Comparison of ENCODE assay signal across 17 cellular contexts in genomic region chr1:92857817-92858216, GRCh38. TPM values are rescaled to one million over a fixed set of nuclear protein-coding genes. Genes with fewer than 3 reads are reported as not detected.
DNase-seq lines count a peak whose midpoint lies in the region; ATAC-seq, FAIRE-seq and TF ChIP-seq lines count a peak whose summit lies in the region.
"Had no signal": no experiment of that assay in that cellular context is flagged by ENCODE, and none has a peak within 500 bp of the region (broad histone marks: within the 10 kb centered on the region; RNA-seq: fewer than 3 reads in every experiment).

No MANE protein-coding gene starts in this region.

- 25% methylated on average over 5 of the region's 5 CpGs for WGBS in K562 (ENCODE audit: insufficient coverage, low coverage, missing lambda C conversion rate)
- 18 to 63% (median 47%) methylated on average over 5 of the region's 5 CpGs for WGBS in small intestine, 3 donors

- no peak for FAIRE-seq in K562 (lab: Jason Lieb, UNC)
- peak; percentile 44 for FAIRE-seq in small intestine (lab: Jason Lieb, UNC)
- FAIRE-seq: GM18507 had no signal

- no peak for DNase-seq in K562 (ENCODE audit: extremely low read depth in 1 of 4, low spot score in 3 of 4)
- peak in 1 of 3 donors; percentile 39 for DNase-seq in mucosa of descending colon
- DNase-seq in small intestine, result peak; percentile 95
- DNase-seq in HEK293T (ENCODE audit: extremely low spot score), result no peak
- no peak for DNase-seq in activated T-cell treated with anti-CD3 and anti-CD28 coated beads, Interleukin-2, amount 50 U/mL, for 48 hours
- DNase-seq: 8988T; CD4-positive, alpha-beta memory T cell; DMS153; DMS79; GDM1; GM23248 had no signal

- no peak for TF ChIP-seq EP300 in K562 (IDR thresholded peaks at IDR 0.05; ENCODE audit: low read length)

- H3K4me3 ChIP-seq in K562, result no peak overlapping the region
- H3K4me3 ChIP-seq in duodenal mucosa (ENCODE audit: low read depth in 1 of 2, low read length in 2 of 2), result no peak overlapping the region
- H3K4me3 ChIP-seq in mucosa of descending colon, result no peak overlapping the region
- no peak overlapping the region for H3K4me3 ChIP-seq in small intestine (ENCODE audit: low read depth in 1 of 2, low read length in 2 of 2)
- H3K4me3 ChIP-seq: BLaER1, GM23248, HAP-1 had no signal

- POLR2A ChIA-PET in K562 (lab: Yijun Ruan, JAX), result interaction anchor here (0.8 kb wide), 1 partner anchor 8 kb away, joined by 4 read pairs; no protein-coding TSS in a partner anchor
- POLR2A ChIA-PET in HEK293T (lab: Yijun Ruan, JAX), result no interaction called here

- intact Hi-C loops in K562 (cut with micrococcal nuclease) (loop anchor here (2.0 kb wide), 1 partner anchor 205 kb away; no protein-coding TSS in a partner anchor), mucosa of descending colon (cut with DNase I, micrococcal nuclease) (loop anchor here (2.0 kb wide), 2 partner anchors 135 to 137 kb away; no protein-coding TSS in a partner anchor)

- no peak for TF ChIP-seq RAD21 in K562 (CRISPR knock-in tag; conservative IDR thresholded peaks at IDR 0.05 in 1 of 2, IDR thresholded peaks at IDR 0.05 in 1 of 2)

- TF ChIP-seq CTCF in K562 (IDR thresholded peaks at IDR 0.05 in 2 of 3, conservative IDR thresholded peaks at IDR 0.05 in 1 of 3; ENCODE audit: insufficient read depth in 2 of 3, low read depth in 1 of 3, low read length in 3 of 3) (no peak), mucosa of descending colon (IDR thresholded peaks at IDR 0.05) (no peak)

- no peaks in the 10 kb centered on the region for H3K9me1 ChIP-seq in K562 (ENCODE audit: control insufficient read depth, insufficient read depth, low read length)

- H3K27ac ChIP-seq in K562 (ENCODE audit: extremely low read depth, low read depth, low read length) (no peak overlapping the region), duodenal mucosa (ENCODE audit: low read depth, low read length) (no peak overlapping the region), small intestine (ENCODE audit: low read depth in 1 of 2, low read length in 1 of 2) (peak overlapping the region; percentile 52 to 60)
- H3K27ac ChIP-seq: BLaER1, GM23248 had no signal

- no peak overlapping the region for H3K4me2 ChIP-seq in K562 (ENCODE audit: insufficient read depth, low read length)
- H3K4me2 ChIP-seq: BLaER1 had no signal

- no TSS peak for BruUV-seq in K562 (replicated peaks; lab: Mats Ljungman, UMichigan)

- no peaks in the 10 kb centered on the region for H3K36me3 ChIP-seq in K562 (ENCODE audit: control insufficient read depth, insufficient read depth, low read length)
- no peaks in the 10 kb centered on the region for H3K36me3 ChIP-seq in duodenal mucosa (ENCODE audit: control insufficient read depth in 1 of 2, insufficient read depth in 2 of 2, low read length in 2 of 2)
- no peaks in the 10 kb centered on the region for H3K36me3 ChIP-seq in mucosa of descending colon (ENCODE audit: low read depth)
- no peaks in the 10 kb centered on the region for H3K36me3 ChIP-seq in small intestine (ENCODE audit: control insufficient read depth in 2 of 2, insufficient read depth in 2 of 2, low read length in 2 of 2)
- H3K36me3 ChIP-seq: BLaER1, HAP-1 had no signal

- H3K27me3 ChIP-seq in K562 (ENCODE audit: control insufficient read depth in 2 of 2, insufficient read depth in 2 of 2, low read length in 2 of 2) (no peaks in the 10 kb centered on the region), duodenal mucosa (ENCODE audit: control insufficient read depth in 1 of 2, insufficient read depth in 2 of 2, low read length in 2 of 2) (no peaks in the 10 kb centered on the region), small intestine (ENCODE audit: control insufficient read depth in 2 of 2, insufficient read depth in 2 of 2, low read length in 2 of 2) (no peaks in the 10 kb centered on the region)
- H3K27me3 ChIP-seq: BLaER1 had no signal

- H3K79me2 ChIP-seq in K562 (ENCODE audit: control insufficient read depth, insufficient read depth, low read length), result no peaks in the 10 kb centered on the region

- ATAC-seq in K562, result 0 out of 3 replicates have a peak, but pooled peaks have one; percentile 9
- peak; percentile 77 for ATAC-seq in mucosa of descending colon
- no peak for ATAC-seq in GM18870 (IDR thresholded peaks at IDR 0.05; ENCODE audit: unreplicated experiment)
- no peak for ATAC-seq in HG02610 (IDR thresholded peaks at IDR 0.05; ENCODE audit: unreplicated experiment)

- H3K4me1 ChIP-seq in K562 (replicated peaks in 1 of 2; ENCODE audit: control insufficient read depth in 2 of 2, insufficient read depth in 2 of 2, low read length in 2 of 2) (peaks cover under 1 to 7% of the 10 kb centered on the region in 2 experiments; a peak in 3 of 5 replicates), duodenal mucosa (ENCODE audit: control insufficient read depth in 1 of 2, insufficient read depth in 2 of 2, low read length in 2 of 2) (peaks cover 21 to 26% of the 10 kb centered on the region in 2 donors), mucosa of descending colon (ENCODE audit: low read depth) (peaks cover 3% of the 10 kb centered on the region), small intestine (ENCODE audit: control insufficient read depth in 2 of 2, insufficient read depth in 1 of 2, low read depth in 1 of 2, low read length in 1 of 2) (peaks cover 0 to 2% of the 10 kb centered on the region in 2 donors)

- no peak for TF ChIP-seq POLR2A in K562 (conservative IDR thresholded peaks at IDR 0.05)

- in situ Hi-C loops in K562 (cut with MboI), result loop anchor here (25.0 kb wide), 1 partner anchor 1004 kb away; no protein-coding TSS in a partner anchor

- H3K9ac ChIP-seq in K562 (ENCODE audit: insufficient read depth in 1 of 2, low read depth in 2 of 2, low read length in 2 of 2) (no peak overlapping the region), duodenal mucosa (ENCODE audit: low read depth in 1 of 2, low read length in 2 of 2) (peak overlapping the region; percentile 19 to 40)
- H3K9ac ChIP-seq: BLaER1, GM23248 had no signal

- CTCF ChIA-PET in K562 (lab: Yijun Ruan, JAX; ENCODE audit: low intra/inter-chr PET ratio), result interaction anchor here (1.1 to 6.7 kb wide), 5 partner anchors 102 to 204 kb away, joined by 4 to 125 read pairs (median 36); partner anchors contain the start of gene DIPK1A
- CTCF ChIA-PET in HEK293T (lab: Yijun Ruan, JAX), result interaction anchor here (0.6 to 2.6 kb wide), 7 partner anchors 30 to 204 kb away, joined by 3 to 55 read pairs (median 3); no protein-coding TSS in a partner anchor

- H3K9me3 ChIP-seq in K562 (replicated peaks; ENCODE audit: control insufficient read depth, insufficient read depth, low read depth, low read length) (no peaks in the 10 kb centered on the region), duodenal mucosa (ENCODE audit: control insufficient read depth in 1 of 2, low read length in 2 of 2) (no peaks in the 10 kb centered on the region), mucosa of descending colon (no peaks in the 10 kb centered on the region), small intestine (ENCODE audit: control insufficient read depth, low read depth) (no peaks in the 10 kb centered on the region)
- H3K9me3 ChIP-seq: HAP-1 had no signal

- H4K20me1 ChIP-seq in K562 (replicated peaks; ENCODE audit: control insufficient read depth, insufficient read depth, low read length), result no peaks in the 10 kb centered on the region
- H4K20me1 ChIP-seq: BLaER1 had no signal

- H2AFZ ChIP-seq in K562 (ENCODE audit: low read depth, low read length), result no peak overlapping the region
- H2AFZ ChIP-seq: GM23248 had no signal

TF ChIP-seq in HEK293T, 16 proteins besides CTCF, POLR2A, EP300 and RAD21 (continues in another document):
- TF ChIP-seq CTBP1 (IDR thresholded peaks at IDR 0.05; ENCODE audit: borderline replicate concordance) (no peak), FOXK2 (IDR thresholded peaks at IDR 0.05) (no peak), FOXM1 (IDR thresholded peaks at IDR 0.05; ENCODE audit: borderline replicate concordance) (no peak), ARNT (IDR thresholded peaks at IDR 0.05) (no peak), L3MBTL2 (conservative IDR thresholded peaks at IDR 0.05) (no peak), BHLHE40 (IDR thresholded peaks at IDR 0.05; ENCODE audit: borderline replicate concordance) (no peak), PKNOX1 (IDR thresholded peaks at IDR 0.05) (no peak), ZNF384 (IDR thresholded peaks at IDR 0.05) (no peak), NFRKB (IDR thresholded peaks at IDR 0.05) (no peak), LEF1 (IDR thresholded peaks at IDR 0.05; ENCODE audit: borderline replicate concordance) (no peak), SP1 (IDR thresholded peaks at IDR 0.05) (no peak), SUZ12 (IDR thresholded peaks at IDR 0.05) (no peak), ELF4 (IDR thresholded peaks at IDR 0.05) (no peak), FOXA1 (IDR thresholded peaks at IDR 0.05) (no peak)

RNA-seq across cellular contexts. Expression of gene RPL5, which starts 26.0 kb away (rescaled TPM):
- total RNA-seq in K562 (2011; cell fraction: chromatin; rRNA removed; ENCODE audit: low replicate concordance), result 274 and 687 TPM in 2 replicates
- 312 and 315 TPM in 2 replicates for total RNA-seq in K562 (2011; cell fraction: nucleolus; rRNA removed)
- 523 and 836 TPM in 2 replicates for total RNA-seq in K562 (2011; cell fraction: nucleoplasm; rRNA removed)
- total RNA-seq in K562 (2014; rRNA removed), result 2,174 and 2,757 TPM in 2 replicates
- total RNA-seq in K562 (2014; rRNA removed; fragmentation: Illumina TruSeq; extraction: Trizol), result 2,454 and 2,710 TPM in 2 replicates
- 2,022 and 2,169 TPM in 2 replicates for total RNA-seq in K562 (2015; rRNA removed; fragmentation: Illumina TruSeq; extraction: Trizol)
- total RNA-seq in K562 (2021), result 1,467 and 1,545 TPM in 2 replicates
- 3,458 and 3,699 TPM in 2 replicates for polyA plus RNA-seq in K562 (2011; rRNA removed)
- 1,347 and 2,415 TPM in 2 replicates for polyA plus RNA-seq in K562 (2011; cell fraction: cytosol; rRNA removed)
- 535 and 1,090 TPM in 2 replicates for polyA plus RNA-seq in K562 (2011; cell fraction: nucleus; rRNA removed)
- polyA plus RNA-seq in K562 (2012), result 2,779 and 3,498 TPM in 2 replicates
- polyA plus RNA-seq in K562 (2014; fragmentation: Illumina TruSeq; extraction: Trizol), result 1,939 and 2,002 TPM in 2 replicates
- polyA plus RNA-seq in K562 (2014; fragmentation: Nextera tagmentation; extraction: Ambion mirVana), result 1,000 to 10,000 TPM; 4,024 to 4,252 TPM
- polyA plus RNA-seq in K562 (2014; rRNA removed), result 2,353 and 2,737 TPM in 2 replicates
- 2,372 and 2,380 TPM in 2 replicates for polyA minus RNA-seq in K562 (2011; rRNA and poly(A)+ RNA removed)
- polyA minus RNA-seq in K562 (2011; cell fraction: cytosol; rRNA and poly(A)+ RNA removed), result 721 and 764 TPM in 2 replicates
- 194 and 399 TPM in 2 replicates for polyA minus RNA-seq in K562 (2011; cell fraction: nucleus; rRNA and poly(A)+ RNA removed)
- total RNA-seq in mucosa of descending colon, result 100 to 1,000 TPM; 627 to 944 (median 705) TPM
- polyA plus RNA-seq in small intestine, result 1,000 to 10,000 TPM; 1,004 to 2,140 (median 1,631) TPM

Comparison
In these comparisons a context has a peak if more than half of its experiments do, and no peak if none do; other contexts are left out.
1. ATAC-seq: peak in K562 (single experiment) and mucosa of descending colon (single experiment); none in GM18870 (single experiment) and HG02610 (single experiment).
2. H3K27ac ChIP-seq: peak in small intestine (2 of 2); none in K562 (single experiment) and duodenal mucosa (single experiment).
3. H3K9ac ChIP-seq: peak in duodenal mucosa (2 of 2); none in K562 (0 of 2).